ENCODE assay signal across 10 cellular contexts in genomic region chr20:57238089-57238488, GRCh38. TPM values are rescaled to one million over a fixed set of nuclear protein-coding genes. Genes with fewer than 3 reads are reported as not detected.
"Had no signal": no experiment of that assay in that cellular context is flagged by ENCODE, and none has a peak within 500 bp of the region (broad histone marks: within the 10 kb centered on the region; RNA-seq: fewer than 3 reads in every experiment).

No MANE protein-coding gene starts in this region.

- H3K27ac Mint-ChIP-seq: GM23338, HFFc6 had no signal

- H3K9me3 ChIP-seq: HAP-1 had no signal

- DNase-seq: GM23248, GOT3, H7, HCEC 1CT, HFFc6 had no signal

- H3K4me2 ChIP-seq: GM23338 had no signal

- H3K9ac ChIP-seq: GM23248 had no signal

- H3K4me1 ChIP-seq: HAP-1 had no signal

- H3K27ac ChIP-seq: GM23248 had no signal

- H3K4me3 ChIP-seq: GM23248, GM23338, HAP-1 had no signal

- H3K36me3 ChIP-seq: HAP-1 had no signal

- H3K4me3 Mint-ChIP-seq: GM23338, HFFc6 had no signal

- FAIRE-seq: H1, H54 had no signal

- ATAC-seq: GM23338, HCT116 had no signal

- H2AFZ ChIP-seq: GM23248, GM23338 had no signal

RNA-seq across cellular contexts. Expression of gene BMP7, which starts 28.4 kb away (rescaled TPM):
- total RNA-seq: GM23248, HFFc6 had no signal
- polyA plus RNA-seq: GM23248 had no signal
